15 cellular contexts compared by ENCODE assay signal in genomic region chr2:137206064-137206463, GRCh38.
DNase-seq lines count a peak whose midpoint lies in the region; ATAC-seq, FAIRE-seq and TF ChIP-seq lines count a peak whose summit lies in the region.
"Had no signal": no experiment of that assay in that cellular context is flagged by ENCODE, and none has a peak within 500 bp of the region (broad histone marks: within the 10 kb centered on the region; RNA-seq: fewer than 3 reads in every experiment).

No MANE protein-coding gene starts in this region.

- H3K9me3 ChIP-seq in keratinocyte (ENCODE audit: control insufficient read depth, low read depth, low read length) (no peaks in the 10 kb centered on the region), PC-3 (ENCODE audit: low read length) (no peaks in the 10 kb centered on the region), heart left ventricle (no peaks in the 10 kb centered on the region)
- H3K9me3 ChIP-seq: BLaER1 had no signal

- POLR2A ChIA-PET in PC-3 (lab: Charles Lee; ENCODE audit: unreplicated experiment) = no interaction called here

- H3K27me3 ChIP-seq in bronchial epithelial cell (ENCODE audit: control insufficient read depth, insufficient read depth, low read length) (no peaks in the 10 kb centered on the region), keratinocyte (ENCODE audit: control insufficient read depth, extremely low read depth, insufficient read depth, low read length) (no peaks in the 10 kb centered on the region), PC-3 (ENCODE audit: low read length) (0 out of 2 replicates have a peak, but pooled peaks cover under 1% of the 10 kb centered on the region), heart left ventricle (peaks cover 0 to 5% (median 0%) of the 10 kb centered on the region in 9 donors)
- H3K27me3 ChIP-seq: BLaER1 had no signal

- H3K36me3 ChIP-seq in bronchial epithelial cell (ENCODE audit: control insufficient read depth, insufficient read depth, low read length) = no peaks in the 10 kb centered on the region
- H3K36me3 ChIP-seq in keratinocyte (ENCODE audit: control insufficient read depth in 2 of 2, extremely low read depth in 1 of 2, insufficient read depth in 2 of 2, low read length in 2 of 2) = no peaks in the 10 kb centered on the region
- no peaks in the 10 kb centered on the region for H3K36me3 ChIP-seq in PC-3 (ENCODE audit: low read depth, low read length)
- no peaks in the 10 kb centered on the region for H3K36me3 ChIP-seq in heart left ventricle
- H3K36me3 ChIP-seq: BLaER1 had no signal

- H3K4me3 ChIP-seq in bronchial epithelial cell (ENCODE audit: low read depth, low read length) = no peak overlapping the region
- H3K4me3 ChIP-seq in keratinocyte (ENCODE audit: control insufficient read depth in 2 of 3, extremely low read depth in 1 of 3, insufficient read depth in 2 of 3, low read depth in 1 of 3, low read length in 3 of 3) = no peak overlapping the region
- H3K4me3 ChIP-seq in PC-3 (ENCODE audit: low read length) = no peak overlapping the region
- H3K4me3 ChIP-seq in heart left ventricle = no peak overlapping the region
- H3K4me3 ChIP-seq: BLaER1 had no signal

- no peak overlapping the region for H3K27ac ChIP-seq in keratinocyte (ENCODE audit: control insufficient read depth, insufficient read depth, low read length)
- H3K27ac ChIP-seq in PC-3 (ENCODE audit: low read length) = no peak overlapping the region
- H3K27ac ChIP-seq in heart left ventricle = no peak overlapping the region
- H3K27ac ChIP-seq: 22Rv1, BLaER1 had no signal

- BruUV-seq in PC-3 (replicated peaks; lab: Mats Ljungman, UMichigan) = no TSS peak

- DNase-seq in NCI-H82 (lab: John Stamatoyannopoulos, UW) (peak; percentile 23), NCI-H82 treated with DMSO at 0.1 percent for 48 hours (lab: John Stamatoyannopoulos, UW; ENCODE audit: unreplicated experiment) (no peak), bronchial epithelial cell (ENCODE audit: low read depth) (peak; percentile 71), keratinocyte (ENCODE audit: low read depth, low spot score) (no peak), GOT3 (lab: John Stamatoyannopoulos, UW) (no peak), PC-3 (no peak), CD1c-positive myeloid dendritic cell (ENCODE audit: extremely low spot score) (no peak), heart left ventricle (no peak)
- DNase-seq: Calu3; CD4-positive, CD25-positive, alpha-beta regulatory T cell; DMS 273 treated with DMSO at 0.1 percent for 48 hours; H7; KG1 had no signal

- H3K9ac ChIP-seq in keratinocyte (ENCODE audit: control insufficient read depth, extremely low read depth, insufficient read depth, low read length) = no peak overlapping the region
- H3K9ac ChIP-seq in PC-3 (ENCODE audit: low read length) = no peak overlapping the region
- H3K9ac ChIP-seq: BLaER1 had no signal

- FAIRE-seq in bronchial epithelial cell (lab: Jason Lieb, UNC) (no peak), keratinocyte (lab: Jason Lieb, UNC) (no peak)

- peaks cover 13% of the 10 kb centered on the region for H3K4me1 ChIP-seq in keratinocyte (ENCODE audit: control insufficient read depth, extremely low read depth, insufficient read depth, low read length)
- H3K4me1 ChIP-seq in PC-3 (ENCODE audit: insufficient read depth, low read length) = peaks cover 9% of the 10 kb centered on the region
- no peaks in the 10 kb centered on the region for H3K4me1 ChIP-seq in heart left ventricle
- H3K4me1 ChIP-seq: BLaER1 had no signal

- H3F3A ChIP-seq in PC-3 (ENCODE audit: low read length, unreplicated experiment) = no peaks in the 10 kb centered on the region

- H3K9me1 ChIP-seq in keratinocyte (ENCODE audit: control insufficient read depth, extremely low read depth, insufficient read depth, low read length) = no peaks in the 10 kb centered on the region

- intact Hi-C loops in PC-3 (cut with micrococcal nuclease) = no loop called here
- intact Hi-C loops in heart left ventricle (cut with DNase I) = no loop called here

- H2AFZ ChIP-seq in keratinocyte (ENCODE audit: control insufficient read depth, low read length) (peak overlapping the region; percentile 33), PC-3 (ENCODE audit: low read length) (no peak overlapping the region)

- no peaks in the 10 kb centered on the region for H3K9me2 ChIP-seq in PC-3 (replicated peaks; ENCODE audit: low read length)

- H3K79me2 ChIP-seq in keratinocyte (ENCODE audit: control insufficient read depth, insufficient read depth, low read length) = no peaks in the 10 kb centered on the region
- H3K79me2 ChIP-seq in PC-3 (ENCODE audit: low read length) = no peaks in the 10 kb centered on the region

- no peaks in the 10 kb centered on the region for H4K20me1 ChIP-seq in keratinocyte (ENCODE audit: control insufficient read depth, extremely low read depth, insufficient read depth, low read length)
- no peaks in the 10 kb centered on the region for H4K20me1 ChIP-seq in PC-3 (ENCODE audit: low read length)
- H4K20me1 ChIP-seq: BLaER1 had no signal

- TF ChIP-seq POLR2A in heart left ventricle (IDR thresholded peaks at IDR 0.05) = no peak

- CTCF ChIA-PET in PC-3 (lab: Charles Lee) = no interaction called here

- ATAC-seq in PC-3 (no peak), heart left ventricle (no peak)

- TF ChIP-seq CTCF in bronchial epithelial cell (IDR thresholded peaks at IDR 0.05; ENCODE audit: insufficient read depth, low read length, severe bottlenecking) = no peak
- TF ChIP-seq CTCF in keratinocyte (optimal IDR thresholded peaks at IDR 0.05 in 1 of 3, IDR thresholded peaks at IDR 0.05 in 1 of 3, conservative IDR thresholded peaks at IDR 0.05 in 1 of 3; ENCODE audit: extremely low read depth in 1 of 3, insufficient read depth in 2 of 3, low read length in 3 of 3) = no peak
- no peak for TF ChIP-seq CTCF in PC-3 (conservative IDR thresholded peaks at IDR 0.05; ENCODE audit: low read depth, low read length)
- no peak for TF ChIP-seq CTCF in heart left ventricle (IDR thresholded peaks at IDR 0.05)

- dilution Hi-C loops in keratinocyte (cut with MboI; ENCODE audit: extremely low pct_ligation_motif_present, low sequenced_read_pairs) = no loop called here

- H3K4me2 ChIP-seq in keratinocyte (ENCODE audit: control insufficient read depth, extremely low read depth, insufficient read depth, low read depth, low read length) (no peak overlapping the region), PC-3 (ENCODE audit: low read length) (no peak overlapping the region)
- H3K4me2 ChIP-seq: BLaER1 had no signal

- 83 to 89% (median 86%) methylated on average over 3 of the region's 3 CpGs for WGBS in heart left ventricle, 4 donors

Comparison
In these comparisons a context has a peak if more than half of its experiments do, and no peak if none do; other contexts are left out.
1. DNase-seq: peak in NCI-H82 (single experiment) and bronchial epithelial cell (single experiment); none in NCI-H82 treated with DMSO at 0.1 percent for 48 hours (single experiment), keratinocyte (single experiment), GOT3 (single experiment), PC-3 (single experiment), CD1c-positive myeloid dendritic cell (single experiment) and heart left ventricle (0 of 5).